In genomic region chr6:36544228-36544627, GRCh38 we compare ENCODE assay signal across 1 cellular context.
TF ChIP-seq lines count a peak whose summit lies in the region.

No MANE protein-coding gene starts in this region.

TF ChIP-seq in K562, 482 proteins besides CTCF, POLR2A, EP300 and RAD21 (continued from another document):
- TF ChIP-seq ARID3B (CRISPR knock-in tag; IDR thresholded peaks at IDR 0.05; ENCODE audit: borderline replicate concordance): no peak
- peak; percentile 52 for TF ChIP-seq VEZF1 (CRISPR knock-in tag; IDR thresholded peaks at IDR 0.05)
- no peak for TF ChIP-seq MYBL2 (IDR thresholded peaks at IDR 0.05; ENCODE audit: low read depth)
- no peak for TF ChIP-seq MYBL2 (CRISPR knock-in tag; IDR thresholded peaks at IDR 0.05; ENCODE audit: borderline replicate concordance)
- no peak for TF ChIP-seq BRF2 (IDR thresholded peaks at IDR 0.05; ENCODE audit: borderline replicate concordance, insufficient read depth, insufficient read length)
